8 cellular contexts compared by ENCODE assay signal in the genomic region with DNA sequence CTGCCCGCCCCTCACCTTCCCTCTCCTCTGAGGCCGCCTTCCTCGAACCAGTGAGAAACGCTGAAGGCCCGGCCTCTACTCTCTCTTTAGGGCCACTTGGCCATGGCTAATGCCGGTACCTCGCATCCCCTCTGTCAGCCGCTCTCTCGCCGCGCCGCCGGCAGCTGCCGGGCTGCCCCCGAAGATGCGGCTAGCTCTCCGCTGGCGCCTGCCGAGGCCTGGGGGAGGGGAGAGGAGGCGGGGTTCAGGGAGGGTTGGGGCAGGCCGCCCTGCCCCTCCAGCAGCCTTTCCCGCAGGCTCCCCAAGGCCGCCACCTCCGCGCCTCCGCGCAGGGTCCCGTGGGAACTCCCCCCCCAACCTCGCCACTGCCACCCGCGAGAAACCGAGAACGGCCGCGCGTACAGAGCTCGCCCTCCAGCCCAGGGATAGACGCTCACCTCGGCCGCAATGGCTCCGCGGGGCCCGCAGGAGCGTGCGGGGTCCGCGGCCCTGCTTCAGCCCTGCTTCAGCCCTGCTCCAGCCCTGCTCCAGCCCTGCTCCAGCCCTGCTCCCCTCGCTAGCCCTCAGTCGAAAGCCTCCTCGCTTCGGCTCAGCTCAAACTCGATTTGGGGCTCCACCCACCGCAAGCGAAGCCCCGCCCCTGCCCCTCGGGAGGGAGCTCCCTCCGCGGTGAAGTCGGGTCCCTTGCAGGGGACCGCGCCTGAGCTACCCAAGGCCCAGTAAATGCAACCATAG. TPM values are rescaled to one million over a fixed set of nuclear protein-coding genes. Genes with fewer than 3 reads are reported as not detected.
DNase-seq lines count a peak whose midpoint lies in the region; ATAC-seq and TF ChIP-seq lines count a peak whose summit lies in the region.

A gene with protein sequence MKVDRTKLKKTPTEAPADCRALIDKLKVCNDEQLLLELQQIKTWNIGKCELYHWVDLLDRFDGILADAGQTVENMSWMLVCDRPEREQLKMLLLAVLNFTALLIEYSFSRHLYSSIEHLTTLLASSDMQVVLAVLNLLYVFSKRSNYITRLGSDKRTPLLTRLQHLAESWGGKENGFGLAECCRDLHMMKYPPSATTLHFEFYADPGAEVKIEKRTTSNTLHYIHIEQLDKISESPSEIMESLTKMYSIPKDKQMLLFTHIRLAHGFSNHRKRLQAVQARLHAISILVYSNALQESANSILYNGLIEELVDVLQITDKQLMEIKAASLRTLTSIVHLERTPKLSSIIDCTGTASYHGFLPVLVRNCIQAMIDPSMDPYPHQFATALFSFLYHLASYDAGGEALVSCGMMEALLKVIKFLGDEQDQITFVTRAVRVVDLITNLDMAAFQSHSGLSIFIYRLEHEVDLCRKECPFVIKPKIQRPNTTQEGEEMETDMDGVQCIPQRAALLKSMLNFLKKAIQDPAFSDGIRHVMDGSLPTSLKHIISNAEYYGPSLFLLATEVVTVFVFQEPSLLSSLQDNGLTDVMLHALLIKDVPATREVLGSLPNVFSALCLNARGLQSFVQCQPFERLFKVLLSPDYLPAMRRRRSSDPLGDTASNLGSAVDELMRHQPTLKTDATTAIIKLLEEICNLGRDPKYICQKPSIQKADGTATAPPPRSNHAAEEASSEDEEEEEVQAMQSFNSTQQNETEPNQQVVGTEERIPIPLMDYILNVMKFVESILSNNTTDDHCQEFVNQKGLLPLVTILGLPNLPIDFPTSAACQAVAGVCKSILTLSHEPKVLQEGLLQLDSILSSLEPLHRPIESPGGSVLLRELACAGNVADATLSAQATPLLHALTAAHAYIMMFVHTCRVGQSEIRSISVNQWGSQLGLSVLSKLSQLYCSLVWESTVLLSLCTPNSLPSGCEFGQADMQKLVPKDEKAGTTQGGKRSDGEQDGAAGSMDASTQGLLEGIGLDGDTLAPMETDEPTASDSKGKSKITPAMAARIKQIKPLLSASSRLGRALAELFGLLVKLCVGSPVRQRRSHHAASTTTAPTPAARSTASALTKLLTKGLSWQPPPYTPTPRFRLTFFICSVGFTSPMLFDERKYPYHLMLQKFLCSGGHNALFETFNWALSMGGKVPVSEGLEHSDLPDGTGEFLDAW (N-terminal part only) (minus strand): TSS at position 569 of the 735 bp plus-strand sequence. CDS start 32,612 bp downstream, outside the sequence.

- H3K9me3 ChIP-seq in body of pancreas, result no peaks in the 10 kb centered on the region

- TF ChIP-seq CTCF in body of pancreas (IDR thresholded peaks at IDR 0.05), result no peak

- DNase-seq in NCI-H2171 (lab: John Stamatoyannopoulos, UW), result peak; percentile 60
- peak; percentile 77 for DNase-seq in UCSD-AML1 (lab: John Stamatoyannopoulos, UW; ENCODE audit: unreplicated experiment)
- DNase-seq in body of pancreas, result peak; percentile 77 to 86 (median 78)
- peak; percentile 22 for DNase-seq in skeletal muscle cell (ENCODE audit: low read depth)

- no peaks in the 10 kb centered on the region for H3K36me3 ChIP-seq in body of pancreas (replicated peaks in 1 of 2; ENCODE audit: insufficient read depth in 1 of 2, low read depth in 2 of 2)

- no peaks in the 10 kb centered on the region for H3K27me3 ChIP-seq in body of pancreas

- ATAC-seq in HG02973 (IDR thresholded peaks at IDR 0.05; ENCODE audit: unreplicated experiment) (peak; percentile 36), body of pancreas (peak; percentile 45), GM18520 (IDR thresholded peaks at IDR 0.05; ENCODE audit: unreplicated experiment) (no peak)

- intact Hi-C loops in body of pancreas (cut with DNase I), result no loop called here

- H3K27ac ChIP-seq in body of pancreas, result peak within 1 kb of the TSS; percentile 70 to 89 (median 78)

- TF ChIP-seq POLR2A in GM15510 (IDR thresholded peaks at IDR 0.05; ENCODE audit: borderline replicate concordance, extremely low read depth, insufficient read length) (peak; percentile 70), body of pancreas (IDR thresholded peaks at IDR 0.05) (peak; percentile 24 to 62 (median 46))

- WGBS in body of pancreas, 2 donors, result 1% methylated on average over 37 of the region's 61 CpGs; no CpG with 5 or more reads in 1 of the 2 donors

- H3K4me1 ChIP-seq in body of pancreas, result peaks cover 6% of the 10 kb centered on the region

- H3K4me3 ChIP-seq in body of pancreas (peak within 1 kb of the TSS; percentile 16 to 54), iPS-11a (ENCODE audit: low read depth, low read length) (peak within 1 kb of the TSS; percentile 67), skeletal muscle cell (ENCODE audit: low read depth, low read length) (peak within 1 kb of the TSS; percentile 64)

RNA-seq across cellular contexts. Expression of the gene that starts here (rescaled TPM):
- 100 to 1,000 TPM in 1 of 2 donors, 10 to 100 TPM in 1; 67.2 to 102 TPM for total RNA-seq in body of pancreas

Comparison
In these comparisons a context has a peak if more than half of its experiments do, and no peak if none do; other contexts are left out.
1. DNase-seq: peak in every context shown above with its lines; median percentile 78 in body of pancreas; 77 in UCSD-AML1; 60 in NCI-H2171; 22 in skeletal muscle cell.